ENCODE assay signal across 16 cellular contexts in genomic region chr17:43559161-43559816, GRCh38.
"Had no signal": no experiment of that assay in that cellular context is flagged by ENCODE, and none has a peak within 500 bp of the region (broad histone marks: within the 10 kb centered on the region; RNA-seq: fewer than 3 reads in every experiment).

No MANE protein-coding gene starts in this region.

- H3K9me3 Mint-ChIP-seq: activated CD4-positive, alpha-beta memory T cell treated with anti-CD3 and anti-CD28 coated beads for 36 hours; activated T-helper 1 cell treated with anti-CD3 and anti-CD28 coated beads, Interleukin-12 subunit alpha, Interleukin-12 subunit beta, Interleukin-2, Interleukin-4 antibody, amounts not matched to agents 30 ng/mL and 10 ng/mL and 1 ng/mL, durations not matched to agents 14 hours and 24 hours and 36 hours; memory B cell; naive B cell; neural progenitor cell; stimulated activated naive B cell treated with anti-CD40 and anti-IgM and Interleukin-4, amounts not matched to agents 10 μg/mL and 1 μg/mL and 100 μg/mL, for 72 hours had no signal

- H3K4me2 ChIP-seq: neural progenitor cell had no signal

- H3K4me3 Mint-ChIP-seq: activated CD4-positive, alpha-beta memory T cell treated with anti-CD3 and anti-CD28 coated beads for 36 hours; activated CD4-positive, alpha-beta T cell treated with anti-CD3 and anti-CD28 coated beads for 36 hours; activated naive CD8-positive, alpha-beta T cell; activated T-helper 1 cell treated with anti-CD3 and anti-CD28 coated beads, Interleukin-12 subunit alpha, Interleukin-12 subunit beta, Interleukin-2, Interleukin-4 antibody, amounts not matched to agents 30 ng/mL and 10 ng/mL and 1 ng/mL, durations not matched to agents 14 hours and 24 hours and 36 hours; memory B cell; naive B cell; neural progenitor cell; stimulated activated naive B cell treated with anti-CD40 and anti-IgM and Interleukin-4, amounts not matched to agents 10 μg/mL and 1 μg/mL and 100 μg/mL, for 72 hours had no signal

- H3K9me3 ChIP-seq: left lung, mucosa of descending colon, right lobe of liver had no signal

- H3K4me3 ChIP-seq: left lung, mucosa of descending colon, neural progenitor cell, right lobe of liver had no signal

- H2AFZ ChIP-seq: neural progenitor cell had no signal

- H3K27me3 ChIP-seq: right lobe of liver had no signal

- H3K36me3 ChIP-seq: left lung, neural progenitor cell, right lobe of liver had no signal

- H3K27ac Mint-ChIP-seq: activated CD4-positive, alpha-beta memory T cell treated with anti-CD3 and anti-CD28 coated beads for 36 hours; activated CD4-positive, alpha-beta T cell treated with anti-CD3 and anti-CD28 coated beads for 36 hours; activated naive CD8-positive, alpha-beta T cell; activated T-helper 1 cell treated with anti-CD3 and anti-CD28 coated beads, Interleukin-12 subunit alpha, Interleukin-12 subunit beta, Interleukin-2, Interleukin-4 antibody, amounts not matched to agents 30 ng/mL and 10 ng/mL and 1 ng/mL, durations not matched to agents 14 hours and 24 hours and 36 hours; memory B cell; neural progenitor cell; stimulated activated naive B cell treated with anti-CD40 and anti-IgM and Interleukin-4, amounts not matched to agents 10 μg/mL and 1 μg/mL and 100 μg/mL, for 72 hours had no signal

- ATAC-seq: activated CD4-positive, alpha-beta T cell treated with anti-CD3 and anti-CD28 coated beads for 36 hours; left lung; mucosa of descending colon; stimulated activated naive B cell treated with anti-CD40 and anti-IgM and Interleukin-4, amounts not matched to agents 10 μg/mL and 1 μg/mL and 100 μg/mL, for 72 hours had no signal

- DNase-seq: activated CD4-positive, alpha-beta memory T cell treated with anti-CD3 and anti-CD28 coated beads for 36 hours; activated CD4-positive, alpha-beta T cell treated with anti-CD3 and anti-CD28 coated beads for 36 hours; activated gamma-delta T cell treated with Interleukin-2 at 50 U/mL for 16 hours; activated T-cell treated with anti-CD3 and anti-CD28 coated beads for 4 hours; amygdala; caudate nucleus; left lung; mucosa of descending colon; naive B cell; right lobe of liver; stimulated activated naive B cell treated with anti-CD40 and anti-IgM and Interleukin-4, amounts not matched to agents 10 μg/mL and 1 μg/mL and 100 μg/mL, for 72 hours; T-helper 2 cell had no signal

- H3K9ac ChIP-seq: neural progenitor cell had no signal

- H3K36me3 Mint-ChIP-seq: activated CD4-positive, alpha-beta memory T cell treated with anti-CD3 and anti-CD28 coated beads for 36 hours; neural progenitor cell had no signal

- H3K27ac ChIP-seq: left lung, neural progenitor cell, right lobe of liver had no signal
